Comparison of ENCODE assay signal across 29 cellular contexts in the genomic region with DNA sequence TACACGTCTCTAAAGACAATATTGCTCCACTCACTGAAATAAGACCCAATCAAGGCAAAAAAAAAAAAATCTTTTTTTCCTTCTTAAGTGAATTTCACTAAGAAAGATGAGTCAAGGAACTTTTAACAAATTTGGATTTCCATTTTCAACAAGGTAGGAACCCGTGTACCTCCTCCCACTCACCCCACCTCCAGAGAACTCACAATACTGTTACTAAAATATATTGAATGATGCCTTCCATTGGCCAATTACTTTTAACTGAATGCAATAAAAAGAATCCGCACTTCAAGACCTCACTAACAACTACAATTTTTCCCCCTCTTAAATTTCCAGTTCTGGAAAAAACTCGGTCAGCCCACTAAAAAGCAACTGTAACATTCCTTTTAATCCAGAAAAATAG. TPM values are rescaled to one million over a fixed set of nuclear protein-coding genes. Genes with fewer than 3 reads are reported as not detected.
DNase-seq lines count a peak whose midpoint lies in the region; ATAC-seq and TF ChIP-seq lines count a peak whose summit lies in the region.
"Had no signal": no experiment of that assay in that cellular context is flagged by ENCODE, and none has a peak within 500 bp of the region (broad histone marks: within the 10 kb centered on the region; RNA-seq: fewer than 3 reads in every experiment).

No MANE protein-coding gene starts in this region.

- H3K27me3 Mint-ChIP-seq in natural killer cell (ENCODE audit: low read depth in 2 of 2) (no peaks in the 10 kb centered on the region), immature natural killer cell (ENCODE audit: low read depth in 3 of 3) (peaks cover 0 to 2% (median 0%) of the 10 kb centered on the region in 3 donors)
- H3K27me3 Mint-ChIP-seq in natural killer cell treated with Interleukin-12 subunit alpha and Interleukin-12 subunit beta and Interleukin-15 and Interleukin-18, amount 100 ng/mL, for 72 hours: no peaks in the 10 kb centered on the region
- H3K27me3 Mint-ChIP-seq in activated naive CD8-positive, alpha-beta T cell: no peaks in the 10 kb centered on the region
- H3K27me3 Mint-ChIP-seq: CD4-positive, alpha-beta memory T cell; naive thymus-derived CD4-positive, alpha-beta T cell had no signal

- H3K27ac Mint-ChIP-seq in natural killer cell (peak overlapping the region; percentile 76 to 82), immature natural killer cell (peak overlapping the region in 5 of 6 donors; percentile 12 to 70 (median 51))
- H3K27ac Mint-ChIP-seq in natural killer cell treated with Interleukin-12 subunit alpha and Interleukin-12 subunit beta and Interleukin-15 and Interleukin-18, amount 100 ng/mL, for 72 hours: no peak overlapping the region
- peak overlapping the region; percentile 85 for H3K27ac Mint-ChIP-seq in activated naive CD8-positive, alpha-beta T cell
- H3K27ac Mint-ChIP-seq: activated T-helper 2 cell treated with anti-CD3 and anti-CD28 coated beads, Interferon-gamma antibody, Interleukin-2, Interleukin-4, amounts not matched to agents 10 μg/mL and 5 μg/mL and 100 μg/mL, durations not matched to agents 14 hours and 24 hours and 36 hours had no signal

- no peak for ATAC-seq in natural killer cell
- ATAC-seq in natural killer cell treated with Interleukin-12 subunit alpha and Interleukin-12 subunit beta and Interleukin-15 and Interleukin-18, amount 100 ng/mL, for 72 hours: no peak
- no peak for ATAC-seq in HG03520 (IDR thresholded peaks at IDR 0.05; ENCODE audit: unreplicated experiment)
- ATAC-seq: naive thymus-derived CD4-positive, alpha-beta T cell; psoas muscle had no signal

- H3K9me3 Mint-ChIP-seq in natural killer cell (no peaks in the 10 kb centered on the region), immature natural killer cell (no peaks in the 10 kb centered on the region)
- H3K9me3 Mint-ChIP-seq in natural killer cell treated with Interleukin-12 subunit alpha and Interleukin-12 subunit beta and Interleukin-15 and Interleukin-18, amount 100 ng/mL, for 72 hours: no peaks in the 10 kb centered on the region
- no peaks in the 10 kb centered on the region for H3K9me3 Mint-ChIP-seq in activated naive CD8-positive, alpha-beta T cell (ENCODE audit: low read depth)
- H3K9me3 Mint-ChIP-seq: activated T-helper 2 cell treated with anti-CD3 and anti-CD28 coated beads, Interferon-gamma antibody, Interleukin-2, Interleukin-4, amounts not matched to agents 10 μg/mL and 5 μg/mL and 100 μg/mL, durations not matched to agents 14 hours and 24 hours and 36 hours; CD4-positive, alpha-beta memory T cell; endodermal cell; naive thymus-derived CD4-positive, alpha-beta T cell had no signal

- H3K27me3 ChIP-seq in H7 (ENCODE audit: control insufficient read depth, insufficient read depth, low read length): no peaks in the 10 kb centered on the region
- H3K27me3 ChIP-seq: cardiac muscle cell, MG63, sigmoid colon, upper lobe of left lung had no signal

- H3K36me3 Mint-ChIP-seq in natural killer cell (no peaks in the 10 kb centered on the region), immature natural killer cell (no peaks in the 10 kb centered on the region)
- no peaks in the 10 kb centered on the region for H3K36me3 Mint-ChIP-seq in natural killer cell treated with Interleukin-12 subunit alpha and Interleukin-12 subunit beta and Interleukin-15 and Interleukin-18, amount 100 ng/mL, for 72 hours
- peaks cover 4% of the 10 kb centered on the region for H3K36me3 Mint-ChIP-seq in activated naive CD8-positive, alpha-beta T cell
- H3K36me3 Mint-ChIP-seq: CD4-positive, alpha-beta memory T cell; naive thymus-derived CD4-positive, alpha-beta T cell had no signal

- H3K4me3 ChIP-seq in H7 (ENCODE audit: insufficient read depth, low read depth, low read length): no peak overlapping the region
- H3K4me3 ChIP-seq: cardiac muscle cell, MG63, psoas muscle, sigmoid colon, upper lobe of left lung had no signal

- intact Hi-C loops in natural killer cell (cut with micrococcal nuclease): loop anchor here (2.0 to 5.0 kb wide), 2 partner anchors 29 to 52 kb away; partner anchors contain the start of gene FBXW11

- TF ChIP-seq CTCF in natural killer cell (IDR thresholded peaks at IDR 0.05): no peak

- no peak overlapping the region for H3K4me3 Mint-ChIP-seq in natural killer cell
- H3K4me3 Mint-ChIP-seq in natural killer cell treated with Interleukin-12 subunit alpha and Interleukin-12 subunit beta and Interleukin-15 and Interleukin-18, amount 100 ng/mL, for 72 hours: no peak overlapping the region
- H3K4me3 Mint-ChIP-seq in activated naive CD8-positive, alpha-beta T cell: no peak overlapping the region
- H3K4me3 Mint-ChIP-seq in immature natural killer cell: no peak overlapping the region
- H3K4me3 Mint-ChIP-seq: CD4-positive, alpha-beta memory T cell; endodermal cell; naive thymus-derived CD4-positive, alpha-beta T cell had no signal

- DNase-seq in natural killer cell (no peak), immature natural killer cell (no peak), cerebellum (ENCODE audit: low spot score) (no peak), erythroblast (lab: John Stamatoyannopoulos, UW) (no peak), H7 (no peak)
- DNase-seq in natural killer cell treated with Interleukin-12 subunit alpha and Interleukin-12 subunit beta and Interleukin-15 and Interleukin-18, amount 100 ng/mL, for 72 hours (ENCODE audit: low spot score): no peak
- DNase-seq: activated CD8-positive, alpha-beta memory T cell treated with anti-CD3 and anti-CD28 coated beads for 24 hours; activated naive CD4-positive, alpha-beta T cell treated with anti-CD3 and anti-CD28 coated beads, Interleukin-2, amount 50 U/mL, for 16 hours; activated T-cell treated with anti-CD3 and anti-CD28 coated beads for 4 hours; aorta; CD4-positive, alpha-beta memory T cell; endodermal cell; kidney glomerular epithelial cell; MG63; naive thymus-derived CD4-positive, alpha-beta T cell; NCI-H2227 treated with DMSO at 0.1 percent for 48 hours; NCI-H526 treated with DMSO at 0.1 percent for 48 hours; NK-92 treated with Interleukin-12 subunit alpha and Interleukin-12 subunit beta, amount 100 ng/mL, for 24 hours; occipital lobe; psoas muscle; Right ventricle myocardium superior; sigmoid colon; stimulated activated CD4-positive, alpha-beta T cell treated with anti-CD3 and anti-CD28 coated beads, Interleukin-4, amount 100 ng/mL, for 1 hour; substantia nigra; upper lobe of left lung had no signal

- no peaks in the 10 kb centered on the region for H3K36me3 ChIP-seq in H7 (replicated peaks; ENCODE audit: control insufficient read depth, insufficient read depth, low read length)
- H3K36me3 ChIP-seq: cardiac muscle cell, sigmoid colon, upper lobe of left lung had no signal

- TF ChIP-seq POLR2A in erythroblast (IDR thresholded peaks at IDR 0.05; ENCODE audit: low read length): no peak

- H3K4me1 Mint-ChIP-seq in natural killer cell (peaks cover 46 to 56% of the 10 kb centered on the region in 2 donors), immature natural killer cell (peaks cover 53 to 76% of the 10 kb centered on the region in 2 donors)
- peaks cover 31 to 53% of the 10 kb centered on the region in 2 donors for H3K4me1 Mint-ChIP-seq in natural killer cell treated with Interleukin-12 subunit alpha and Interleukin-12 subunit beta and Interleukin-15 and Interleukin-18, amount 100 ng/mL, for 72 hours (ENCODE audit: low read depth in 2 of 2)
- H3K4me1 Mint-ChIP-seq in activated naive CD8-positive, alpha-beta T cell (ENCODE audit: low read depth): peaks cover 77% of the 10 kb centered on the region

RNA-seq across cellular contexts. Expression of gene FBXW11, which starts 50.7 kb away (rescaled TPM):
- total RNA-seq in natural killer cell (10 to 100 TPM; 26.7 to 40.3 (median 39.5) TPM), cerebellum (91.2 TPM)
- total RNA-seq in natural killer cell treated with Interleukin-12 subunit alpha and Interleukin-12 subunit beta and Interleukin-15 and Interleukin-18, amount 100 ng/mL, for 72 hours: 10 to 100 TPM; 47.3 to 54.8 TPM
- polyA plus RNA-seq in immature natural killer cell: 10 to 100 TPM; 13.6 to 29.1 (median 17.8) TPM
- total RNA-seq in H7 (2014; rRNA removed; shearing (Covaris generic)): 53.7 and 67.2 TPM in 2 replicates

Comparison
In these comparisons a context has a peak if more than half of its experiments do, and no peak if none do; other contexts are left out.
1. H3K27ac Mint-ChIP-seq: peak in natural killer cell (2 of 2), activated naive CD8-positive, alpha-beta T cell (single experiment) and immature natural killer cell (5 of 6); none in natural killer cell treated with Interleukin-12 subunit alpha and Interleukin-12 subunit beta and Interleukin-15 and Interleukin-18, amount 100 ng/mL, for 72 hours (0 of 2).